Comparison of ENCODE assay signal across 9 cellular contexts in genomic region chr6:53294095-53294494, GRCh38. TPM values are rescaled to one million over a fixed set of nuclear protein-coding genes. Genes with fewer than 3 reads are reported as not detected.
DNase-seq lines count a peak whose midpoint lies in the region; ATAC-seq and TF ChIP-seq lines count a peak whose summit lies in the region.
"Had no signal": no experiment of that assay in that cellular context is flagged by ENCODE, and none has a peak within 500 bp of the region (broad histone marks: within the 10 kb centered on the region; RNA-seq: fewer than 3 reads in every experiment).

No MANE protein-coding gene starts in this region.

- POLR2A ChIA-PET in GM10248 (lab: Yijun Ruan, JAX), result no interaction called here

- H3K27me3 Mint-ChIP-seq in neural crest cell (ENCODE audit: low read depth), result no peaks in the 10 kb centered on the region

- H3K27me3 ChIP-seq in breast epithelium, result no peaks in the 10 kb centered on the region

- H3K27ac ChIP-seq in breast epithelium, result peak overlapping the region; percentile 12 to 41
- H3K27ac ChIP-seq: epithelial cell of prostate had no signal

- CTCF ChIA-PET in GM10248 (lab: Yijun Ruan, JAX), result interaction anchor here (0.8 to 2.1 kb wide), 7 partner anchors 9 to 122 kb away, joined by 3 to 6 read pairs (median 4); no protein-coding TSS in a partner anchor

- TF ChIP-seq CTCF in GM10248 (IDR thresholded peaks at IDR 0.05; ENCODE audit: control extremely low read depth, extremely low read depth, low read depth, missing control alignments) (peak; percentile 50), breast epithelium (IDR thresholded peaks at IDR 0.05) (peak in 1 of 3 donors; percentile 28), neural crest cell (conservative IDR thresholded peaks at IDR 0.05) (peak; percentile 75)

- ATAC-seq in HG03097 (IDR thresholded peaks at IDR 0.05; ENCODE audit: low FRiP score, unreplicated experiment), result no peak
- ATAC-seq in GM18505 (IDR thresholded peaks at IDR 0.05; ENCODE audit: unreplicated experiment), result no peak

- no peaks in the 10 kb centered on the region for H3K36me3 ChIP-seq in breast epithelium

- peaks cover 8% of the 10 kb centered on the region for H3K36me3 Mint-ChIP-seq in neural crest cell (ENCODE audit: low read depth)

- TF ChIP-seq POLR2A in breast epithelium (IDR thresholded peaks at IDR 0.05) (no peak), GM18505 (IDR thresholded peaks at IDR 0.05; ENCODE audit: borderline replicate concordance, extremely low read depth, insufficient read depth, insufficient read length) (no peak)

- no peak overlapping the region for H3K4me3 ChIP-seq in breast epithelium

- no peak overlapping the region for H3K4me3 Mint-ChIP-seq in neural crest cell

- peaks cover 32% of the 10 kb centered on the region for H3K4me1 Mint-ChIP-seq in neural crest cell

- no peaks in the 10 kb centered on the region for H3K9me3 ChIP-seq in breast epithelium

- no peak overlapping the region for H3K27ac Mint-ChIP-seq in neural crest cell (ENCODE audit: unreplicated experiment)

- no peaks in the 10 kb centered on the region for H3K4me1 ChIP-seq in breast epithelium

- DNase-seq in GM10248 (ENCODE audit: extremely low spot score) (no peak), LHCN-M2 (ENCODE audit: low read depth) (peak; percentile 35), breast epithelium (ENCODE audit: low spot score in 2 of 2) (no peak), neural crest cell (ENCODE audit: low read depth, low spot score) (peak; percentile 41), COLO668 (lab: John Stamatoyannopoulos, UW; ENCODE audit: unreplicated experiment) (no peak), AG08396 (ENCODE audit: low spot score) (no peak)

- no peaks in the 10 kb centered on the region for H3K9me3 Mint-ChIP-seq in neural crest cell

- intact Hi-C loops in breast epithelium (cut with DNase I; ENCODE audit: low total_unique reads), result no loop called here

RNA-seq across cellular contexts. Expression of gene ELOVL5, which starts 54.7 kb away (rescaled TPM):
- total RNA-seq in LHCN-M2 (2014; rRNA removed), result 37.3 and 51.1 TPM in 2 replicates
- polyA plus RNA-seq in LHCN-M2 (2012), result 34.2 TPM
- total RNA-seq in breast epithelium, result 100 to 1,000 TPM; 245 to 427 (median 272) TPM
- total RNA-seq in neural crest cell, result 152 and 153 TPM in 2 replicates

Comparison
In these comparisons a context has a peak if more than half of its experiments do, and no peak if none do; other contexts are left out.
1. DNase-seq: peak in LHCN-M2 (single experiment) and neural crest cell (single experiment); none in GM10248 (single experiment), breast epithelium (0 of 2), COLO668 (single experiment) and AG08396 (single experiment).